ENCODE assay signal across 8 cellular contexts in genomic region chr3:186589115-186589514, GRCh38. TPM values are rescaled to one million over a fixed set of nuclear protein-coding genes. Genes with fewer than 3 reads are reported as not detected.
DNase-seq lines count a peak whose midpoint lies in the region; ATAC-seq lines count a peak whose summit lies in the region.
"Had no signal": no experiment of that assay in that cellular context is flagged by ENCODE, and none has a peak within 500 bp of the region (broad histone marks: within the 10 kb centered on the region; RNA-seq: fewer than 3 reads in every experiment).

No MANE protein-coding gene starts in this region.

- no peaks in the 10 kb centered on the region for H3K27me3 ChIP-seq in ACC112 (ENCODE audit: insufficient read depth, low read length)
- no peaks in the 10 kb centered on the region for H3K27me3 ChIP-seq in Karpas-422 (ENCODE audit: low read length)

- H3K4me3 ChIP-seq in ACC112 (ENCODE audit: low read depth, low read length), result 0 out of 2 replicates have a peak overlapping the region, but pooled peaks have one; percentile 21
- H3K4me3 ChIP-seq in Karpas-422 (ENCODE audit: low read length), result no peak overlapping the region

- no peak for ATAC-seq in GM18909 (IDR thresholded peaks at IDR 0.05; ENCODE audit: poor library complexity, unreplicated experiment)

- H3K79me2 ChIP-seq in ACC112 (ENCODE audit: control insufficient read depth, insufficient read depth, low read length, unreplicated experiment), result no peaks in the 10 kb centered on the region
- H3K79me2 ChIP-seq in Karpas-422 (ENCODE audit: low read length), result no peaks in the 10 kb centered on the region

- H3K36me3 ChIP-seq in ACC112 (ENCODE audit: insufficient read depth, low read length) (peaks cover 12% of the 10 kb centered on the region), Karpas-422 (ENCODE audit: insufficient read depth, low read length) (peaks cover 21% of the 10 kb centered on the region)

- no peak overlapping the region for H3K9ac ChIP-seq in Karpas-422 (ENCODE audit: low read length)

- H3K27ac ChIP-seq in ACC112 (ENCODE audit: low read depth, low read length) (no peak overlapping the region), Karpas-422 (ENCODE audit: low read length) (no peak overlapping the region), epithelial cell of prostate (peak overlapping the region; percentile 83)

- H3K4me1 ChIP-seq in ACC112 (ENCODE audit: control insufficient read depth, insufficient read depth, low read length, unreplicated experiment), result peaks cover 17% of the 10 kb centered on the region
- no peaks in the 10 kb centered on the region for H3K4me1 ChIP-seq in Karpas-422 (ENCODE audit: low read length)

- 0 out of 2 replicates have a peak, but pooled peaks cover 2% of the 10 kb centered on the region for H4K20me1 ChIP-seq in Karpas-422 (ENCODE audit: insufficient read depth, low read depth, low read length)

- H3K9me3 ChIP-seq in Karpas-422 (ENCODE audit: low read length), result no peaks in the 10 kb centered on the region

- no peak overlapping the region for H3K4me2 ChIP-seq in Karpas-422 (ENCODE audit: low read depth, low read length, poor library complexity, severe bottlenecking)

- H2AFZ ChIP-seq in ACC112 (ENCODE audit: low read length, unreplicated experiment) (no peak overlapping the region), Karpas-422 (ENCODE audit: low read length) (no peak overlapping the region)

- DNase-seq in Karpas-422 (peak; percentile 58), epithelial cell of prostate (ENCODE audit: low read depth, low spot score) (no peak), T-helper 9 cell (no peak), pons (ENCODE audit: low spot score) (no peak)
- DNase-seq: aorta had no signal

- H3K9me2 ChIP-seq in Karpas-422 (replicated peaks; ENCODE audit: insufficient read depth, low read length), result no peaks in the 10 kb centered on the region

RNA-seq across cellular contexts. Expression of gene DNAJB11, which starts 18.6 kb away (rescaled TPM):
- 103 and 127 TPM in 2 replicates for total RNA-seq in Karpas-422 (2014; rRNA removed; shearing (Covaris generic); ENCODE audit: low replicate concordance)

RNA-seq across cellular contexts. Expression of gene TBCCD1, which starts 22.0 kb away (rescaled TPM):
- 20.6 and 38.7 TPM in 2 replicates for total RNA-seq in Karpas-422 (2014; rRNA removed; shearing (Covaris generic); ENCODE audit: low replicate concordance)

RNA-seq across cellular contexts. Expression of gene AHSG, which starts 23.7 kb away (rescaled TPM):
- total RNA-seq in Karpas-422 (2014; rRNA removed; shearing (Covaris generic); ENCODE audit: low replicate concordance), result not detected in 2 replicates
- total RNA-seq: aorta had no signal

RNA-seq across cellular contexts. Expression of gene CRYGS, which starts 44.9 kb away (rescaled TPM):
- 12.2 and 18.4 TPM in 2 replicates for total RNA-seq in Karpas-422 (2014; rRNA removed; shearing (Covaris generic); ENCODE audit: low replicate concordance)

RNA-seq across cellular contexts. Expression of gene FETUB, which starts 51.1 kb away (rescaled TPM):
- not detected in 2 replicates for total RNA-seq in Karpas-422 (2014; rRNA removed; shearing (Covaris generic); ENCODE audit: low replicate concordance)
- total RNA-seq: aorta, mucosa of gallbladder had no signal
